ENCODE assay signal across 9 cellular contexts in the genomic region with DNA sequence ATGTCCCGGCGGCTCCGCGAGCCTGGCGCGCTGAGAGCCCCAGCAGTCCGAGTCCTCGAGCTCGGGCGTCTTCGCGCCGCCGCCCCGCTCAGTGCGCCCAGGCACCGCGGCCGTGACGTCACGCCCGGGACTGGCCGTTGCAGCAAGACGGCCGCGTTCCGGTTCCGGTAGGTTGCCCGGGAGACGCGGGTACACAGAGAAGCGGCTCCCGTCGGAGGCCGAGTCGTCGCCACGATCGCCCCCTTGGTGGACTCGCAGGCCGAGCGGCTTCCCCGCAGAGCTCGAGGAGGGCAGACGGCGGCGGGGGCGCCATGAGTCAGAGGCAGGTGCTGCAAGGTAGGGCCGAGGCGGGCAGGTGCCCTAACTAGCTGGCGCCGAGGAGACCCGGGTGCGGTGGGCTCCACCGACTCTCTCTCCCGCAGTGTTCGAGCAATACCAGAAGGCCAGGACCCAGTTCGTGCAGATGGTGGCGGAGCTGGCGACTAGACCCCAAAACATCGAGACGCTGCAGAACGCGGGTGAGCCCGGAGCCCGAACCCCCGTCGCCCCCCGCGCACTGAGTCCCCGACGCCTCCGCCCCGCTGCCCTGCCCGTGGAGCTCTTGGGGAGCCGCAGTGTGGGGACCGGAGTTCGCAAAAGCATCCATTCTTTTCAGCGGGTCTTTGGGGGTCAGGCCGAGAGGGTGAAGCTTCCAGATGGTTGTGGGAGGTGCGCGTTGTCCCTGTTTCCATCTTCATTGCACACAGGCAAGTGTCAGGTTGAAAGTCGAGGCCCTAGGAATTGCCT. TPM values are rescaled to one million over a fixed set of nuclear protein-coding genes. Genes with fewer than 3 reads are reported as not detected.
DNase-seq lines count a peak whose midpoint lies in the region; ATAC-seq, FAIRE-seq and TF ChIP-seq lines count a peak whose summit lies in the region.
"Had no signal": no experiment of that assay in that cellular context is flagged by ENCODE, and none has a peak within 500 bp of the region (broad histone marks: within the 10 kb centered on the region; RNA-seq: fewer than 3 reads in every experiment).

Gene SPAG6, plus strand, starts transcription at position 196 of the 786 bp plus-strand sequence. Its CDS starts 116 bp downstream, at position 312.

- no peak for TF ChIP-seq POLR2A in H1 (IDR thresholded peaks at IDR 0.05; ENCODE audit: control extremely low read depth in 1 of 2, low read depth in 2 of 2, low read length in 2 of 2)

- H3K27me3 Mint-ChIP-seq in T-helper 17 cell (peaks cover 52% of the 10 kb centered on the region), nephron (ENCODE audit: low read depth) (peaks cover 84% of the 10 kb centered on the region)

- H2BK120ac ChIP-seq in H1 (replicated peaks; ENCODE audit: low read depth, low read length), result no peak within 1 kb of the TSS

- peak within 1 kb of the TSS; percentile 48 for H3K27ac Mint-ChIP-seq in T-helper 17 cell
- H3K27ac Mint-ChIP-seq in nephron, result no peak within 1 kb of the TSS

- peaks cover 74% of the 10 kb centered on the region for H3K27me3 ChIP-seq in GM23248 (replicated peaks; ENCODE audit: insufficient read depth)
- H3K27me3 ChIP-seq in H1 (replicated peaks in 1 of 4; ENCODE audit: control insufficient read depth in 3 of 4, extremely low read depth in 1 of 4, insufficient read depth in 3 of 4, low read length in 3 of 4), result peaks cover 44 to 84% (median 68%) of the 10 kb centered on the region in 4 experiments

- no peak within 1 kb of the TSS for H4K91ac ChIP-seq in H1 (replicated peaks; ENCODE audit: insufficient read length, low read length)

- H2BK20ac ChIP-seq in H1 (ENCODE audit: low read length), result no peak within 1 kb of the TSS

- H3K23me2 ChIP-seq in H1 (ENCODE audit: low read depth, low read length), result peaks cover 7% of the 10 kb centered on the region; the same call in 1 of the 2 replicates

- H3K9me3 Mint-ChIP-seq in nephron, result peaks cover 6% of the 10 kb centered on the region

- POLR2A ChIA-PET in H1 (lab: Charles Lee; ENCODE audit: partially characterized antibody), result interaction anchor here (0.7 kb wide), 1 partner anchor 91 kb away, joined by 3 read pairs; no protein-coding TSS in a partner anchor

- H3K4ac ChIP-seq in H1 (replicated peaks; ENCODE audit: insufficient read length, low read depth, low read length), result peak within 1 kb of the TSS; percentile 22

- ATAC-seq in T-helper 17 cell, result peak; percentile 23
- no peak for ATAC-seq in HG03159 (IDR thresholded peaks at IDR 0.05; ENCODE audit: unreplicated experiment)
- ATAC-seq in GM21529 (IDR thresholded peaks at IDR 0.05; ENCODE audit: unreplicated experiment), result no peak
- ATAC-seq in HG02798 (IDR thresholded peaks at IDR 0.05; ENCODE audit: poor library complexity, unreplicated experiment), result no peak

- H3K36me3 Mint-ChIP-seq in T-helper 17 cell (ENCODE audit: low read depth) (peaks cover 2% of the 10 kb centered on the region), nephron (ENCODE audit: low read depth) (no peaks in the 10 kb centered on the region)

- TF ChIP-seq CTCF in H1 (IDR thresholded peaks at IDR 0.05; ENCODE audit: control extremely low read depth in 1 of 3, insufficient read depth in 1 of 3, low read depth in 1 of 3, low read length in 3 of 3) (peak in 1 of 3 experiments; percentile 3; a peak in 1 of 4 replicates), nephron (IDR thresholded peaks at IDR 0.05; ENCODE audit: unreplicated experiment in 3 of 3) (no peak)

- H3K9me3 ChIP-seq in GM23248 (ENCODE audit: low read depth), result no peaks in the 10 kb centered on the region
- peaks cover 8% of the 10 kb centered on the region for H3K9me3 ChIP-seq in T-helper 17 cell (ENCODE audit: control insufficient read depth, low read length, poor library complexity, severe bottlenecking)
- H3K9me3 ChIP-seq in H1 (ENCODE audit: insufficient read depth in 2 of 2, low read depth in 1 of 2, low read length in 1 of 2), result no peaks in the 10 kb centered on the region; a peak in 1 of 4 replicates

- no peak within 1 kb of the TSS for H2AK5ac ChIP-seq in H1 (ENCODE audit: low read depth, low read length)

- no peak within 1 kb of the TSS for H2BK5ac ChIP-seq in H1 (ENCODE audit: low read depth, low read length)

- H4K20me1 ChIP-seq in GM23248 (ENCODE audit: insufficient read depth) (no peaks in the 10 kb centered on the region), H1 (replicated peaks in 1 of 2; ENCODE audit: control insufficient read depth in 1 of 2, insufficient read depth in 2 of 2, low read length in 2 of 2) (peaks cover 2 to 8% of the 10 kb centered on the region in 2 experiments)

- no peak within 1 kb of the TSS for H3K56ac ChIP-seq in H1 (replicated peaks; ENCODE audit: insufficient read length, low read depth, low read length)

- H3K4me1 Mint-ChIP-seq in T-helper 17 cell, result peaks cover 4% of the 10 kb centered on the region
- H3K4me1 Mint-ChIP-seq in nephron, result peaks cover 36% of the 10 kb centered on the region

- peak within 1 kb of the TSS; percentile 55 for H3K4me3 Mint-ChIP-seq in T-helper 17 cell
- H3K4me3 Mint-ChIP-seq in nephron, result peak within 1 kb of the TSS; percentile 59 to 78 (median 63)

- peak within 1 kb of the TSS; percentile 19 for H2AFZ ChIP-seq in GM23248
- no peak within 1 kb of the TSS for H2AFZ ChIP-seq in H1 (ENCODE audit: low read length)

- H3K27ac ChIP-seq in GM23248 (no peak within 1 kb of the TSS), H1 (ENCODE audit: low read depth, low read length) (no peak within 1 kb of the TSS)

- H3K79me2 ChIP-seq in GM23248 (ENCODE audit: insufficient read depth), result no peaks in the 10 kb centered on the region
- H3K79me2 ChIP-seq in H1 (ENCODE audit: control insufficient read depth in 1 of 2, insufficient read depth in 2 of 2, low read length in 2 of 2), result no peaks in the 10 kb centered on the region

- H2BK15ac ChIP-seq in H1 (ENCODE audit: low read length), result no peak within 1 kb of the TSS

- H3K4me3 ChIP-seq in GM23248, result no peak within 1 kb of the TSS
- H3K4me3 ChIP-seq in H1 (ENCODE audit: extremely low read depth in 1 of 4, insufficient read depth in 2 of 4, low read depth in 3 of 4, low read length in 4 of 4), result peak within 1 kb of the TSS; percentile 51 to 64 (median 54)

- H3K4me2 ChIP-seq in GM23248 (ENCODE audit: unreplicated experiment), result no peak within 1 kb of the TSS
- H3K4me2 ChIP-seq in H1 (ENCODE audit: insufficient read depth in 1 of 2, low read depth in 2 of 2, low read length in 2 of 2), result peak within 1 kb of the TSS; percentile 75 to 89

- no peak within 1 kb of the TSS for H3K14ac ChIP-seq in H1 (ENCODE audit: insufficient read length)

- no peak within 1 kb of the TSS for H4K8ac ChIP-seq in H1 (ENCODE audit: extremely low read depth, insufficient read depth, low read length)

- TF ChIP-seq RAD21 in H1 (IDR thresholded peaks at IDR 0.05 in 1 of 2, conservative IDR thresholded peaks at IDR 0.05 in 1 of 2; ENCODE audit: low read depth in 2 of 2, low read length in 2 of 2), result peak in 1 of 2 experiments; percentile 8; a peak in 1 of 4 replicates

- H3F3A ChIP-seq in GM23248 (ENCODE audit: insufficient read depth), result no peaks in the 10 kb centered on the region

- H3K4me1 ChIP-seq in GM23248 (ENCODE audit: insufficient read depth), result no peaks in the 10 kb centered on the region
- H3K4me1 ChIP-seq in H1 (replicated peaks in 1 of 4; ENCODE audit: control insufficient read depth in 3 of 4, insufficient read depth in 4 of 4, low read length in 3 of 4), result peaks cover 0 to 5% (median 3%) of the 10 kb centered on the region in 4 experiments; a peak in 3 of 7 replicates

- 12 to 13% methylated on average over 71 to 75 of the region's 83 CpGs for WGBS in GM23248 (ENCODE audit: low coverage in 1 of 2, low lambda C conversion rate in 2 of 2, missing lambda C conversion rate in 2 of 2), 2 experiments
- WGBS in H1 (ENCODE audit: extremely low coverage in 1 of 2, insufficient coverage in 1 of 2, insufficient read length in 1 of 2, insufficient replicate concordance in 2 of 2, low coverage in 1 of 2, low lambda C conversion rate in 2 of 2, missing lambda C conversion rate in 1 of 2), 2 experiments, result 4% methylated on average over 42 of the region's 83 CpGs; no CpG with 5 or more reads in 1 of the 2 experiments

- peak; percentile 28 for FAIRE-seq in H1 (lab: Jason Lieb, UNC)
- FAIRE-seq: TTC549 had no signal

- TF ChIP-seq EP300 in H1 (IDR thresholded peaks at IDR 0.05; ENCODE audit: borderline replicate concordance in 1 of 2, low read depth in 2 of 2, low read length in 2 of 2), result no peak; a peak in 1 of 3 replicates

- no peak within 1 kb of the TSS for H3K18ac ChIP-seq in H1 (ENCODE audit: extremely low read depth, low read length)

- H2BK12ac ChIP-seq in H1 (ENCODE audit: low read depth, low read length), result no peak within 1 kb of the TSS

- in situ Hi-C loops in GM23248 (cut with MboI), result no loop called here

- no peaks in the 10 kb centered on the region for H3K9me2 ChIP-seq in GM23248 (ENCODE audit: insufficient read depth)

- H3K36me3 ChIP-seq in GM23248 (ENCODE audit: low read depth) (no peaks in the 10 kb centered on the region), H1 (ENCODE audit: control insufficient read depth in 2 of 4, insufficient read depth in 4 of 4, low read length in 3 of 4) (no peaks in the 10 kb centered on the region; a peak in 1 of 8 replicates)

- no peak within 1 kb of the TSS for H3K9ac ChIP-seq in GM23248
- peak within 1 kb of the TSS in 2 of 4 experiments; percentile 20 to 33; a peak in 1 of 7 replicates for H3K9ac ChIP-seq in H1 (replicated peaks in 1 of 4; ENCODE audit: extremely low read depth in 1 of 4, low read depth in 3 of 4, low read length in 3 of 4)

- H3K23ac ChIP-seq in H1 (ENCODE audit: insufficient read length), result no peak within 1 kb of the TSS

- CTCF ChIA-PET in H1 (lab: Charles Lee; ENCODE audit: partially characterized antibody), result interaction anchor here (1.1 to 1.5 kb wide), 4 partner anchors 21 to 629 kb away, joined by 3 to 7 read pairs (median 4); no protein-coding TSS in a partner anchor

- no peak within 1 kb of the TSS for H4K5ac ChIP-seq in H1 (ENCODE audit: insufficient read length, low read depth, low read length)

- DNase-seq in AG20443 (ENCODE audit: low spot score) (peak; percentile 15), GM23248 (peak; percentile 33), T-helper 17 cell (peak in 2 of 3 donors; percentile 23 to 32), H1 (ENCODE audit: low read depth in 1 of 2, low spot score in 2 of 2) (peak in 1 of 2 experiments; percentile 89)

- no peaks in the 10 kb centered on the region for H3K79me1 ChIP-seq in H1 (ENCODE audit: low read depth, low read length)

RNA-seq across cellular contexts. Expression of gene SPAG6, which starts in this region (rescaled TPM):
- not detected in 2 replicates for total RNA-seq in GM23248 (2014; rRNA removed; shearing (Covaris generic))
- polyA plus RNA-seq in GM23248 (2016; fragmentation: Nextera tagmentation; extraction: Ambion mirVana) (not detected in 2 replicates), H1 (2011; rRNA removed) (0.14 TPM in 2 replicates)
- total RNA-seq in T-helper 17 cell, result not detected
- 0.34 TPM in 1 of 2 replicates, not detected in the other for total RNA-seq in H1 (2021; fragmentation: NEBNext Ultra II Directional; extraction: Animal tissue kit (Norgen Biotek cat#: 25700))
- 0.28 TPM for polyA plus RNA-seq in H1 (2011; cell fraction: cytosol; rRNA removed)
- polyA plus RNA-seq in H1 (2011; cell fraction: nucleus; rRNA removed), result 0.16 TPM
- polyA plus RNA-seq in H1 (2012, experiment 1 of 2), result 0.14 to 0.33 TPM (median 0.19 TPM) in 4 replicates
- not detected for polyA plus RNA-seq in H1 (2012, experiment 2 of 2)
- polyA plus RNA-seq in H1 (2013, experiment 1 of 2), result 0.08 TPM
- polyA plus RNA-seq in H1 (2013, experiment 2 of 2), result 0.13 TPM
- 0.27 and 0.41 TPM in 2 replicates for polyA minus RNA-seq in H1 (2011; rRNA and poly(A)+ RNA removed)
- polyA minus RNA-seq in H1 (2011; cell fraction: cytosol; rRNA and poly(A)+ RNA removed), result not detected
- not detected for polyA minus RNA-seq in H1 (2011; cell fraction: nucleus; rRNA and poly(A)+ RNA removed)

Comparison
In these comparisons a context has a peak if more than half of its experiments do, and no peak if none do; other contexts are left out.
1. Peak in DNase-seq in GM23248; RNA of the gene not detected or under 1 TPM.
2. Peak in DNase-seq and ATAC-seq in T-helper 17 cell; RNA of the gene not detected or under 1 TPM.